Comparison of ENCODE assay signal across 30 cellular contexts in genomic region chr3:37819591-37819990, GRCh38. TPM values are rescaled to one million over a fixed set of nuclear protein-coding genes. Genes with fewer than 3 reads are reported as not detected.
DNase-seq lines count a peak whose midpoint lies in the region; ATAC-seq and TF ChIP-seq lines count a peak whose summit lies in the region.
"Had no signal": no experiment of that assay in that cellular context is flagged by ENCODE, and none has a peak within 500 bp of the region (broad histone marks: within the 10 kb centered on the region; RNA-seq: fewer than 3 reads in every experiment).

No MANE protein-coding gene starts in this region.

- H3K36me3 ChIP-seq in uterus (no peaks in the 10 kb centered on the region), Karpas-422 (ENCODE audit: insufficient read depth, low read length) (no peaks in the 10 kb centered on the region)
- H3K36me3 ChIP-seq: colonic mucosa, MG63, ovary, SJCRH30 had no signal

- H3K4me1 ChIP-seq in right cardiac atrium (ENCODE audit: control insufficient read depth, insufficient read depth, low read length): no peaks in the 10 kb centered on the region
- H3K4me1 ChIP-seq in uterus: no peaks in the 10 kb centered on the region
- H3K4me1 ChIP-seq in Karpas-422 (ENCODE audit: low read length): no peaks in the 10 kb centered on the region
- H3K4me1 ChIP-seq: colonic mucosa, SJCRH30 had no signal

- H3K27me3 Mint-ChIP-seq in endothelial cell (ENCODE audit: unreplicated experiment): peaks cover 14% of the 10 kb centered on the region
- H3K27me3 Mint-ChIP-seq: activated naive CD8-positive, alpha-beta T cell treated with anti-CD3 and anti-CD28 coated beads, Interleukin-2, amount 50 U/mL, for 24 hours; brain; type B pancreatic cell had no signal

- no peaks in the 10 kb centered on the region for H4K20me1 ChIP-seq in Karpas-422 (ENCODE audit: insufficient read depth, low read depth, low read length)

- intact Hi-C loops in Right ventricle myocardium superior (cut with DNase I): no loop called here
- intact Hi-C loops in right cardiac atrium (cut with DNase I): no loop called here
- intact Hi-C loops in uterus (cut with DNase I; ENCODE audit: low total_unique reads): no loop called here

- H3K9ac ChIP-seq in Karpas-422 (ENCODE audit: low read length): no peak overlapping the region
- H3K9ac ChIP-seq: GM23248 had no signal

- H3K36me3 Mint-ChIP-seq in endothelial cell (ENCODE audit: low read depth, unreplicated experiment): peaks cover 50% of the 10 kb centered on the region
- H3K36me3 Mint-ChIP-seq: naive thymus-derived CD8-positive, alpha-beta T cell had no signal

- TF ChIP-seq POLR2A in uterus (IDR thresholded peaks at IDR 0.05): no peak

- H3K79me2 ChIP-seq in Karpas-422 (ENCODE audit: low read length): no peaks in the 10 kb centered on the region

- no peaks in the 10 kb centered on the region for H3K9me2 ChIP-seq in Karpas-422 (replicated peaks; ENCODE audit: insufficient read depth, low read length)

- H2AFZ ChIP-seq in Karpas-422 (ENCODE audit: low read length): no peak overlapping the region
- H2AFZ ChIP-seq: GM23248 had no signal

- no peaks in the 10 kb centered on the region for H3K9me3 Mint-ChIP-seq in endothelial cell (ENCODE audit: unreplicated experiment)
- H3K9me3 Mint-ChIP-seq: activated naive CD8-positive, alpha-beta T cell treated with anti-CD3 and anti-CD28 coated beads, Interleukin-2, amount 50 U/mL, for 24 hours; brain; HFFc6; naive thymus-derived CD8-positive, alpha-beta T cell; T-helper 1 cell treated with Interleukin-12 subunit alpha and Interleukin-12 subunit beta and Interleukin-4 antibody, amounts not matched to agents 30 μg/mL and 1 μg/mL, for 36 hours; type B pancreatic cell had no signal

- H3K27ac Mint-ChIP-seq in endothelial cell (ENCODE audit: unreplicated experiment): peak overlapping the region; percentile 24
- H3K27ac Mint-ChIP-seq: activated CD8-positive, alpha-beta T cell treated with anti-CD3 and anti-CD28 coated beads, Interleukin-2, amount 10 ng/mL, durations not matched to agents 7 days and 5 days; activated naive CD8-positive, alpha-beta T cell treated with anti-CD3 and anti-CD28 coated beads, Interleukin-2, amount 50 U/mL, for 24 hours; brain; HFFc6; naive thymus-derived CD8-positive, alpha-beta T cell; T-helper 1 cell treated with Interleukin-12 subunit alpha and Interleukin-12 subunit beta and Interleukin-4 antibody, amounts not matched to agents 30 μg/mL and 1 μg/mL, for 36 hours; type B pancreatic cell had no signal

- no peaks in the 10 kb centered on the region for H3K9me3 ChIP-seq in right cardiac atrium (ENCODE audit: control insufficient read depth, low read length)
- H3K9me3 ChIP-seq in uterus: no peaks in the 10 kb centered on the region
- no peaks in the 10 kb centered on the region for H3K9me3 ChIP-seq in Karpas-422 (ENCODE audit: low read length)
- H3K9me3 ChIP-seq: colonic mucosa, MG63, ovary, SJCRH30 had no signal

- H3K27ac ChIP-seq in right cardiac atrium (ENCODE audit: low read length) (no peak overlapping the region), uterus (peak overlapping the region in 1 of 2 donors; percentile 53), Karpas-422 (ENCODE audit: low read length) (no peak overlapping the region)
- H3K27ac ChIP-seq: colonic mucosa, GM23248, ovary, SJCRH30 had no signal

- H3K4me2 ChIP-seq in Karpas-422 (ENCODE audit: low read depth, low read length, poor library complexity, severe bottlenecking): no peak overlapping the region

- H3K4me3 ChIP-seq in right cardiac atrium (ENCODE audit: low read length): no peak overlapping the region
- no peak overlapping the region for H3K4me3 ChIP-seq in uterus
- H3K4me3 ChIP-seq in Karpas-422 (ENCODE audit: low read length): no peak overlapping the region
- H3K4me3 ChIP-seq: colonic mucosa, GM23248, MG63, ovary, SJCRH30 had no signal

- H3K27me3 ChIP-seq in right cardiac atrium (ENCODE audit: control insufficient read depth, insufficient read depth): no peaks in the 10 kb centered on the region
- no peaks in the 10 kb centered on the region for H3K27me3 ChIP-seq in uterus
- H3K27me3 ChIP-seq in Karpas-422 (ENCODE audit: low read length): no peaks in the 10 kb centered on the region
- H3K27me3 ChIP-seq: colonic mucosa, MG63, ovary, SJCRH30 had no signal

- peak overlapping the region; percentile 48 for H3K4me3 Mint-ChIP-seq in endothelial cell (ENCODE audit: unreplicated experiment)
- H3K4me3 Mint-ChIP-seq: activated CD8-positive, alpha-beta T cell treated with anti-CD3 and anti-CD28 coated beads, Interleukin-2, amount 10 ng/mL, durations not matched to agents 7 days and 5 days; activated naive CD8-positive, alpha-beta T cell treated with anti-CD3 and anti-CD28 coated beads, Interleukin-2, amount 50 U/mL, for 24 hours; brain; HFFc6; naive thymus-derived CD8-positive, alpha-beta T cell; T-helper 1 cell treated with Interleukin-12 subunit alpha and Interleukin-12 subunit beta and Interleukin-4 antibody, amounts not matched to agents 30 μg/mL and 1 μg/mL, for 36 hours; type B pancreatic cell had no signal

- peaks cover 21% of the 10 kb centered on the region for H3K4me1 Mint-ChIP-seq in endothelial cell (ENCODE audit: unreplicated experiment)
- H3K4me1 Mint-ChIP-seq: activated naive CD8-positive, alpha-beta T cell treated with anti-CD3 and anti-CD28 coated beads, Interleukin-2, amount 50 U/mL, for 24 hours; naive thymus-derived CD8-positive, alpha-beta T cell had no signal

- ATAC-seq in Right ventricle myocardium superior (ENCODE audit: poor library complexity) (peak; percentile 76), right cardiac atrium (no peak)
- ATAC-seq: activated CD8-positive, alpha-beta T cell treated with anti-CD3 and anti-CD28 coated beads, Interleukin-2, amount 10 ng/mL, durations not matched to agents 7 days and 5 days; activated naive CD8-positive, alpha-beta T cell treated with anti-CD3 and anti-CD28 coated beads, Interleukin-2, amount 50 U/mL, for 24 hours; naive thymus-derived CD8-positive, alpha-beta T cell had no signal

- 60% methylated on average over 3 of the region's 3 CpGs for WGBS in right cardiac atrium

- TF ChIP-seq CTCF in endothelial cell (IDR thresholded peaks at IDR 0.05; ENCODE audit: unreplicated experiment) (no peak), uterus (IDR thresholded peaks at IDR 0.05) (no peak)

- DNase-seq in Right ventricle myocardium superior (no peak), right cardiac atrium (no peak), endothelial cell (ENCODE audit: low spot score) (no peak), kidney tubule cell (ENCODE audit: low spot score) (peak; percentile 45), uterus (peak; percentile 55 to 83), Karpas-422 (no peak), putamen (ENCODE audit: low spot score) (no peak)
- no peak for DNase-seq in stimulated activated naive CD4-positive, alpha-beta T cell treated with Interleukin-2 at 50 U/mL for 16 hours (lab: John Stamatoyannopoulos, UW)
- DNase-seq: activated CD4-positive, alpha-beta T cell treated with anti-CD3 and anti-CD28 coated beads for 1 hour; activated CD8-positive, alpha-beta T cell treated with anti-CD3 and anti-CD28 coated beads, Interleukin-2, amount 10 ng/mL, durations not matched to agents 7 days and 5 days; activated gamma-delta T cell; activated naive CD8-positive, alpha-beta T cell treated with anti-CD3 and anti-CD28 coated beads, Interleukin-2, amount 50 U/mL, for 24 hours; activated T-cell treated with anti-CD3 and anti-CD28 coated beads, Interleukin-2, amount 50 U/mL, for 1 hour; colonic mucosa; DMS53; effector memory CD4-positive, alpha-beta T cell; GDM1; GM23248; HFFc6; IMR-90; MG63; naive thymus-derived CD8-positive, alpha-beta T cell; NCI-H1417 treated with DMSO at 0.1 percent for 48 hours; NCI-H446 treated with DMSO at 0.1 percent for 48 hours; ovary; SJCRH30; stimulated activated CD8-positive, alpha-beta memory T cell treated with anti-CD3 and anti-CD28 coated beads, Interleukin-4, amount 100 ng/mL, for 48 hours had no signal

RNA-seq across cellular contexts. Expression of gene CTDSPL, which starts 42.1 kb away (rescaled TPM):
- total RNA-seq in Right ventricle myocardium superior: 46.0 TPM
- total RNA-seq in right cardiac atrium: 10 to 100 TPM; 38.3 to 50.9 (median 41.0) TPM
- polyA plus RNA-seq in right cardiac atrium: 13.6 TPM
- 71.4 TPM for total RNA-seq in endothelial cell (ENCODE audit: unreplicated experiment)
- 10 to 100 TPM in 3 of 4 donors, 1 to 10 TPM in 1; 6.4 to 55.9 (median 28.7) TPM for total RNA-seq in uterus
- not detected in 2 replicates for total RNA-seq in Karpas-422 (2014; rRNA removed; shearing (Covaris generic); ENCODE audit: low replicate concordance)

Comparison
In these comparisons a context has a peak if more than half of its experiments do, and no peak if none do; other contexts are left out.
1. DNase-seq: peak in kidney tubule cell (single experiment) and uterus (2 of 2); none in Right ventricle myocardium superior (single experiment), right cardiac atrium (0 of 3), endothelial cell (single experiment), Karpas-422 (single experiment), stimulated activated naive CD4-positive, alpha-beta T cell treated with Interleukin-2 at 50 U/mL for 16 hours (single experiment) and putamen (single experiment).